34 cellular contexts compared by ENCODE assay signal in the genomic region with DNA sequence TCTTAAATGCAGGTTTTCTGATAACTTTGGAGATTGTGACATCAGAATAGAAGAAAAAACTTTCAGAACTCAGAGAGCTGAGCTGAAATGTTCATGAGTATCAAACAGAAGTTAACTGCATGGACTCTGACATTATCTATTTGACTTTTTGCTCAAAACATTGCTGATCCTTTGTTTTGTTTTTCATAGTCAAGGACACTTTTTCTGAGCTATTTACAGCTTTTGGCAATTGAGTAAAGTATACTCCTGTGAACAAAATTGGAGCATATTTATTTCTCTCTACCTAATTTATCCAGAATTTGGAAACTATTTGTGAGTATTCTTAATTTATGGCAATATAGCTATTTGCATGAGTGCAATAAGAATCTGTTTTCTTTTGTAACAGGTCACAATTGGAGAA. TPM values are rescaled to one million over a fixed set of nuclear protein-coding genes. Genes with fewer than 3 reads are reported as not detected.
"Had no signal": no experiment of that assay in that cellular context is flagged by ENCODE, and none has a peak within 500 bp of the region (broad histone marks: within the 10 kb centered on the region; RNA-seq: fewer than 3 reads in every experiment).

No MANE protein-coding gene starts in this region.

- H3K4me2 ChIP-seq: PC-9 had no signal

- DNase-seq: activated CD4-positive, alpha-beta T cell treated with anti-CD3 and anti-CD28 coated beads for 1 hour; activated CD4-positive, alpha-beta T cell treated with anti-CD3 and anti-CD28 coated beads for 48 hours; activated CD4-positive, alpha-beta T cell treated with anti-CD3 and anti-CD28 coated beads, Interleukin-2, amount 50 U/mL, for 4 hours; activated CD4-positive, CD25-positive, alpha-beta regulatory T cell; activated CD8-positive, alpha-beta T cell treated with anti-CD3 and anti-CD28 coated beads for 36 hours; activated effector memory CD4-positive, alpha-beta T cell treated with anti-CD3 and anti-CD28 coated beads, Interleukin-2, amount 50 U/mL, for 16 hours; activated naive CD4-positive, alpha-beta T cell; activated naive CD4-positive, alpha-beta T cell treated with anti-CD3 and anti-CD28 coated beads, Interleukin-2, amount 50 U/mL, for 16 hours; activated naive CD8-positive, alpha-beta T cell treated with anti-CD3 and anti-CD28 coated beads for 36 hours; activated T-cell treated with anti-CD3 and anti-CD28 coated beads, Interleukin-2, amount 50 U/mL, for 1 hour; activated T-cell treated with anti-CD3 and anti-CD28 coated beads, Interleukin-2, amount 50 U/mL, for 72 hours; amygdala; body of pancreas; Karpas-422; NCI-H1048; NCI-H1436 treated with DMSO at 0.1 percent for 48 hours; NCI-H1694 treated with DMSO at 0.1 percent for 48 hours; NCI-H2029; NCI-H345; NCI-H524 treated with DMSO at 0.1 percent for 48 hours; PC-9; SIG-M5; SW 1271; T-helper 1 cell; T-helper 2 cell; T1000; WERI-Rb-1 had no signal

- H2AFZ ChIP-seq: PC-9 had no signal

- ATAC-seq: activated CD8-positive, alpha-beta T cell treated with anti-CD3 and anti-CD28 coated beads for 36 hours; activated T-cell treated with anti-CD3 and anti-CD28 coated beads, Interleukin-2, amount 50 U/mL, for 72 hours; activated T-helper 17 cell treated with anti-CD3 and anti-CD28 coated beads, Interleukin-2, amount 50 U/mL, for 72 hours; body of pancreas; Right ventricle myocardium inferior; SK-N-SH treated with all-trans-retinoic acid at 6 μM for 48 hours had no signal

- H3K4me3 ChIP-seq: ascending aorta, body of pancreas, breast epithelium, PC-9 had no signal

- H3K27ac ChIP-seq: ascending aorta, body of pancreas, breast epithelium, PC-9, RWPE1, WERI-Rb-1 had no signal

- H3K27me3 ChIP-seq: ascending aorta, body of pancreas, breast epithelium had no signal

- H3K4me1 ChIP-seq: ascending aorta, body of pancreas, breast epithelium had no signal

- H3K9me3 ChIP-seq: ascending aorta had no signal

- H3K36me3 ChIP-seq: ascending aorta, breast epithelium, WERI-Rb-1 had no signal

RNA-seq across cellular contexts. Expression of gene KCP, which starts 11.1 kb away (rescaled TPM):
- total RNA-seq: activated CD8-positive, alpha-beta T cell treated with anti-CD3 and anti-CD28 coated beads for 36 hours; NCI-H460 had no signal

RNA-seq across cellular contexts. Expression of gene IRF5, which starts 38.3 kb away (rescaled TPM):
- total RNA-seq: ascending aorta had no signal
